Comparison of ENCODE assay signal across 30 cellular contexts in genomic region chr14:87667661-87668060, GRCh38.
"Had no signal": no experiment of that assay in that cellular context is flagged by ENCODE, and none has a peak within 500 bp of the region (broad histone marks: within the 10 kb centered on the region; RNA-seq: fewer than 3 reads in every experiment).

No MANE protein-coding gene starts in this region.

- H3K4me3 ChIP-seq: left lung, lower lobe of right lung, pancreas, prostate gland, skin epidermis, stomach, testis, thyroid gland, transverse colon, upper lobe of left lung, vagina had no signal

- H3K36me3 Mint-ChIP-seq: immature natural killer cell; mesothelial cell of epicardium; naive B cell; stimulated activated naive B cell treated with anti-CD40 and anti-IgM and Interleukin-4, amounts not matched to agents 10 μg/mL and 1 μg/mL and 100 μg/mL, for 72 hours had no signal

- DNase-seq: hypothalamus; immature natural killer cell; kidney; left colon; left lung; lower lobe of right lung; mammary epithelial cell; mesenchymal stem cell; naive B cell; pancreas; posterior cingulate gyrus; retina; right cardiac atrium; stimulated activated CD4-positive, alpha-beta T cell treated with anti-CD3 and anti-CD28 coated beads, Interleukin-12 subunit alpha, Interleukin-12 subunit beta, amount 100 ng/mL, for 4 hours; stimulated activated CD4-positive, alpha-beta T cell treated with anti-CD3 and anti-CD28 coated beads, Interleukin-15, amount 100 ng/mL, for 24 hours; stimulated activated CD4-positive, alpha-beta T cell treated with anti-CD3 and anti-CD28 coated beads, Interleukin-2, amount 100 ng/mL, for 24 hours; stimulated activated CD4-positive, alpha-beta T cell treated with anti-CD3 and anti-CD28 coated beads, Interleukin-4, amount 100 ng/mL, for 1 hour; stimulated activated naive B cell treated with anti-CD40 and anti-IgM and Interleukin-4, amounts not matched to agents 10 μg/mL and 1 μg/mL and 100 μg/mL, for 72 hours; stimulated activated naive CD8-positive, alpha-beta T cell treated with anti-CD3 and anti-CD28 coated beads, Interleukin-15, Interleukin-2, amounts not matched to agents 100 U/mL and 50 U/mL, for 24 hours; stomach; testis; thyroid gland; transverse colon; upper lobe of left lung had no signal

- H3K4me1 ChIP-seq: left lung, lower lobe of right lung, pancreas, prostate gland, stomach, testis, thyroid gland, transverse colon, upper lobe of left lung, vagina had no signal

- ATAC-seq: left colon; left lung; lower lobe of right lung; natural killer cell treated with Interleukin-12 subunit alpha and Interleukin-12 subunit beta and Interleukin-15 and Interleukin-18, amount 100 ng/mL, for 72 hours; pancreas; right cardiac atrium; sciatic nerve; stimulated activated naive B cell treated with anti-CD40 and anti-IgM and Interleukin-4, amounts not matched to agents 10 μg/mL and 1 μg/mL and 100 μg/mL, for 72 hours; stimulated activated naive CD8-positive, alpha-beta T cell treated with anti-CD3 and anti-CD28 coated beads, Interleukin-15, Interleukin-2, amounts not matched to agents 100 U/mL and 50 U/mL, for 24 hours had no signal

- H3K36me3 ChIP-seq: left lung, lower lobe of right lung, pancreas, prostate gland, stomach, thyroid gland, transverse colon, upper lobe of left lung, vagina had no signal

- H3K27me3 ChIP-seq: left lung, pancreas, stomach, testis, thyroid gland, transverse colon, upper lobe of left lung, vagina had no signal

- H3K4me1 Mint-ChIP-seq: immature natural killer cell; mesothelial cell of epicardium; naive B cell; stimulated activated naive B cell treated with anti-CD40 and anti-IgM and Interleukin-4, amounts not matched to agents 10 μg/mL and 1 μg/mL and 100 μg/mL, for 72 hours had no signal

- H3K27ac Mint-ChIP-seq: immature natural killer cell; mesothelial cell of epicardium; naive B cell; natural killer cell treated with Interleukin-12 subunit alpha and Interleukin-12 subunit beta and Interleukin-15 and Interleukin-18, amount 100 ng/mL, for 72 hours; stimulated activated naive B cell treated with anti-CD40 and anti-IgM and Interleukin-4, amounts not matched to agents 10 μg/mL and 1 μg/mL and 100 μg/mL, for 72 hours had no signal

- H3K27ac ChIP-seq: left lung, lower lobe of right lung, pancreas, prostate gland, skin epidermis, stomach, testis, thyroid gland, transverse colon, upper lobe of left lung, vagina had no signal

- H3K27me3 Mint-ChIP-seq: naive B cell; natural killer cell treated with Interleukin-12 subunit alpha and Interleukin-12 subunit beta and Interleukin-15 and Interleukin-18, amount 100 ng/mL, for 72 hours; stimulated activated naive B cell treated with anti-CD40 and anti-IgM and Interleukin-4, amounts not matched to agents 10 μg/mL and 1 μg/mL and 100 μg/mL, for 72 hours had no signal

- H3K4me3 Mint-ChIP-seq: immature natural killer cell; mesothelial cell of epicardium; naive B cell; natural killer cell treated with Interleukin-12 subunit alpha and Interleukin-12 subunit beta and Interleukin-15 and Interleukin-18, amount 100 ng/mL, for 72 hours; stimulated activated naive B cell treated with anti-CD40 and anti-IgM and Interleukin-4, amounts not matched to agents 10 μg/mL and 1 μg/mL and 100 μg/mL, for 72 hours had no signal

- H3K9me3 ChIP-seq: lower lobe of right lung, pancreas, prostate gland, stomach, testis, thyroid gland, transverse colon, upper lobe of left lung, vagina had no signal
